ENCODE assay signal across 11 cellular contexts in genomic region chr1:246319111-246319510, GRCh38.
"Had no signal": no experiment of that assay in that cellular context is flagged by ENCODE, and none has a peak within 500 bp of the region (broad histone marks: within the 10 kb centered on the region; RNA-seq: fewer than 3 reads in every experiment).

No MANE protein-coding gene starts in this region.

- DNase-seq: activated CD4-positive, alpha-beta T cell treated with anti-CD3 and anti-CD28 coated beads, Interleukin-2, amount 50 U/mL, for 4 hours; activated gamma-delta T cell; effector memory CD4-positive, alpha-beta T cell; hypothalamus; lower lobe of right lung; sigmoid colon; spleen; stimulated activated CD4-positive, alpha-beta T cell treated with anti-CD3 and anti-CD28 coated beads, Interleukin-4, amount 100 ng/mL, for 4 hours; upper lobe of right lung had no signal

- H3K9me3 ChIP-seq: breast epithelium, lower lobe of right lung, sigmoid colon, spleen, upper lobe of right lung had no signal

- H3K4me3 ChIP-seq: breast epithelium, lower lobe of right lung, sigmoid colon, spleen, upper lobe of right lung had no signal

- H3K4me1 ChIP-seq: breast epithelium, lower lobe of right lung, sigmoid colon, upper lobe of right lung had no signal

- ATAC-seq: lower lobe of right lung; stimulated activated memory B cell treated with anti-CD40 and anti-IgM and Interleukin-4, amounts not matched to agents 10 μg/mL and 1 μg/mL and 100 μg/mL, for 72 hours; upper lobe of right lung had no signal

- H3K27me3 ChIP-seq: breast epithelium, sigmoid colon, spleen, upper lobe of right lung had no signal

- H3K36me3 ChIP-seq: breast epithelium, lower lobe of right lung, sigmoid colon, upper lobe of right lung had no signal

- H3K27ac ChIP-seq: breast epithelium, lower lobe of right lung, sigmoid colon, spleen, upper lobe of right lung had no signal
